ENCODE assay signal across 10 cellular contexts in genomic region chr5:132439521-132440206, GRCh38. TPM values are rescaled to one million over a fixed set of nuclear protein-coding genes. Genes with fewer than 3 reads are reported as not detected.
DNase-seq lines count a peak whose midpoint lies in the region; ATAC-seq and TF ChIP-seq lines count a peak whose summit lies in the region.
"Had no signal": no experiment of that assay in that cellular context is flagged by ENCODE, and none has a peak within 500 bp of the region (broad histone marks: within the 10 kb centered on the region; RNA-seq: fewer than 3 reads in every experiment).

No MANE protein-coding gene starts in this region.

- no peaks in the 10 kb centered on the region for H3K9me3 Mint-ChIP-seq in activated CD4-positive, alpha-beta T cell treated with anti-CD3 and anti-CD28 coated beads, Interleukin-2, amount 10 ng/mL, durations not matched to agents 24 days and 14 days
- H3K9me3 Mint-ChIP-seq in MCF 10A (ENCODE audit: unreplicated experiment): no peaks in the 10 kb centered on the region
- H3K9me3 Mint-ChIP-seq in glutamatergic neuron (ENCODE audit: unreplicated experiment): peaks cover 3% of the 10 kb centered on the region
- H3K9me3 Mint-ChIP-seq: memory B cell had no signal

- no peaks in the 10 kb centered on the region for H3K36me3 ChIP-seq in tibial artery

- no peak overlapping the region for H3K4me3 ChIP-seq in tibial artery

- CTCF ChIA-PET in MCF 10A (lab: Yijun Ruan, JAX): interaction anchor here (0.6 to 2.3 kb wide), 8 partner anchors 14 to 165 kb away, joined by 3 to 8 read pairs (median 3); no protein-coding TSS in a partner anchor

- no peaks in the 10 kb centered on the region for H3K27me3 Mint-ChIP-seq in activated CD4-positive, alpha-beta T cell treated with anti-CD3 and anti-CD28 coated beads, Interleukin-2, amount 10 ng/mL, durations not matched to agents 24 days and 14 days
- H3K27me3 Mint-ChIP-seq in MCF 10A (ENCODE audit: insufficient read depth, unreplicated experiment) (no peaks in the 10 kb centered on the region), glutamatergic neuron (ENCODE audit: unreplicated experiment) (peaks cover 3% of the 10 kb centered on the region)
- H3K27me3 Mint-ChIP-seq: B cell, memory B cell had no signal

- H3K9me3 ChIP-seq in tibial artery: no peaks in the 10 kb centered on the region

- no TSS peak for BruUV-seq in MCF 10A (replicated peaks; lab: Mats Ljungman, UMichigan)

- ATAC-seq in GM21367 (IDR thresholded peaks at IDR 0.05; ENCODE audit: unreplicated experiment): no peak

- H3K27ac ChIP-seq in layer of hippocampus (ENCODE audit: low read depth, low read length) (peak overlapping the region; percentile 19), tibial artery (peak overlapping the region; percentile 41 to 68)

- H3K27me3 ChIP-seq in layer of hippocampus (ENCODE audit: control insufficient read depth, insufficient read depth, low read length) (no peaks in the 10 kb centered on the region), tibial artery (no peaks in the 10 kb centered on the region)

- no peak for TF ChIP-seq CTCF in MCF 10A (IDR thresholded peaks at IDR 0.05; ENCODE audit: unreplicated experiment)
- TF ChIP-seq CTCF in tibial artery (IDR thresholded peaks at IDR 0.05): no peak
- no peak for TF ChIP-seq CTCF in glutamatergic neuron (IDR thresholded peaks at IDR 0.05; ENCODE audit: partially characterized antibody, unreplicated experiment)

- H3K4me3 Mint-ChIP-seq in activated CD4-positive, alpha-beta T cell treated with anti-CD3 and anti-CD28 coated beads, Interleukin-2, amount 10 ng/mL, durations not matched to agents 24 days and 14 days: no peak overlapping the region
- no peak overlapping the region for H3K4me3 Mint-ChIP-seq in MCF 10A (ENCODE audit: unreplicated experiment)
- H3K4me3 Mint-ChIP-seq in glutamatergic neuron (ENCODE audit: unreplicated experiment): no peak overlapping the region
- H3K4me3 Mint-ChIP-seq: B cell, memory B cell had no signal

- H3K36me3 Mint-ChIP-seq in activated CD4-positive, alpha-beta T cell treated with anti-CD3 and anti-CD28 coated beads, Interleukin-2, amount 10 ng/mL, durations not matched to agents 24 days and 14 days (ENCODE audit: low read depth): peaks cover 36% of the 10 kb centered on the region
- no peaks in the 10 kb centered on the region for H3K36me3 Mint-ChIP-seq in MCF 10A (ENCODE audit: insufficient read depth, unreplicated experiment)
- H3K36me3 Mint-ChIP-seq in glutamatergic neuron (ENCODE audit: unreplicated experiment): no peaks in the 10 kb centered on the region

- H3K4me1 Mint-ChIP-seq in activated CD4-positive, alpha-beta T cell treated with anti-CD3 and anti-CD28 coated beads, Interleukin-2, amount 10 ng/mL, durations not matched to agents 24 days and 14 days: peaks cover 75% of the 10 kb centered on the region
- peaks cover 24% of the 10 kb centered on the region for H3K4me1 Mint-ChIP-seq in MCF 10A (ENCODE audit: insufficient read depth, unreplicated experiment)
- H3K4me1 Mint-ChIP-seq in glutamatergic neuron (ENCODE audit: low read depth, unreplicated experiment): no peaks in the 10 kb centered on the region

- H3K4me1 ChIP-seq in tibial artery: peaks cover 0 to 73% (median 36%) of the 10 kb centered on the region in 4 donors

- no peak for DNase-seq in activated CD4-positive, alpha-beta T cell treated with anti-CD3 and anti-CD28 coated beads, Interleukin-2, amount 10 ng/mL, durations not matched to agents 24 days and 14 days
- no peak for DNase-seq in activated CD4-positive, alpha-beta T cell treated with anti-CD3 and anti-CD28 coated beads, Interleukin-2, amount 50 U/mL, for 1 hour
- peak; percentile 89 for DNase-seq in MCF 10A (ENCODE audit: unreplicated experiment)
- DNase-seq in tibial artery: peak; percentile 86 to 88
- no peak for DNase-seq in NCI-H2081 (lab: John Stamatoyannopoulos, UW)
- DNase-seq in glutamatergic neuron: no peak

- intact Hi-C loops in activated CD4-positive, alpha-beta T cell treated with anti-CD3 and anti-CD28 coated beads, Interleukin-2, amount 10 ng/mL, durations not matched to agents 24 days and 14 days (cut with micrococcal nuclease): no loop called here
- intact Hi-C loops in MCF 10A (cut with micrococcal nuclease): no loop called here
- intact Hi-C loops in tibial artery (cut with DNase I; ENCODE audit: low total_unique reads): no loop called here

- H3K27ac Mint-ChIP-seq in activated CD4-positive, alpha-beta T cell treated with anti-CD3 and anti-CD28 coated beads, Interleukin-2, amount 10 ng/mL, durations not matched to agents 24 days and 14 days: peak overlapping the region; percentile 56
- H3K27ac Mint-ChIP-seq in MCF 10A (ENCODE audit: low read depth, unreplicated experiment): peak overlapping the region; percentile 65
- H3K27ac Mint-ChIP-seq in glutamatergic neuron (ENCODE audit: unreplicated experiment): no peak overlapping the region
- H3K27ac Mint-ChIP-seq: memory B cell had no signal

- POLR2A ChIA-PET in MCF 10A (lab: Yijun Ruan, JAX): interaction anchor here (0.7 to 3.2 kb wide), 8 partner anchors 12 to 186 kb away, joined by 3 to 14 read pairs (median 4); partner anchors contain the start of gene IRF1

RNA-seq across cellular contexts. Expression of gene IRF1, which starts 50.9 kb away (rescaled TPM):
- 167 and 181 TPM in 2 replicates for total RNA-seq in activated CD4-positive, alpha-beta T cell treated with anti-CD3 and anti-CD28 coated beads, Interleukin-2, amount 10 ng/mL, durations not matched to agents 24 days and 14 days
- total RNA-seq in MCF 10A (2022) (18.7 and 23.0 TPM in 2 replicates), glutamatergic neuron (ENCODE audit: unreplicated experiment) (2.8 TPM)

Comparison
In these comparisons a context has a peak if more than half of its experiments do, and no peak if none do; other contexts are left out.
1. DNase-seq: peak in MCF 10A (single experiment) and tibial artery (2 of 2); none in activated CD4-positive, alpha-beta T cell treated with anti-CD3 and anti-CD28 coated beads, Interleukin-2, amount 10 ng/mL, durations not matched to agents 24 days and 14 days (single experiment), activated CD4-positive, alpha-beta T cell treated with anti-CD3 and anti-CD28 coated beads, Interleukin-2, amount 50 U/mL, for 1 hour (single experiment), NCI-H2081 (0 of 2) and glutamatergic neuron (single experiment).